In genomic region chr2:172084734-172085459, GRCh38 we compare ENCODE assay signal across 1 cellular context.
TF ChIP-seq lines count a peak whose summit lies in the region.

No MANE protein-coding gene starts in this region.

TF ChIP-seq in HepG2, 621 proteins besides CTCF, POLR2A, EP300 and RAD21 (continued from another document and continues in another):
- peak; percentile 53; the same call in 1 of the 2 replicates for TF ChIP-seq IRF9 (CRISPR knock-in tag; IDR thresholded peaks at IDR 0.05; ENCODE audit: borderline replicate concordance)
- TF ChIP-seq RFX1 (IDR thresholded peaks at IDR 0.05) = no peak
- 0 out of 2 replicates have a peak, but pooled peaks have one; percentile 13 for TF ChIP-seq MTF1 (CRISPR knock-in tag; IDR thresholded peaks at IDR 0.05)
- no peak for TF ChIP-seq ZNF879 (CRISPR knock-in tag; IDR thresholded peaks at IDR 0.05)
- TF ChIP-seq BATF2 (CRISPR knock-in tag; IDR thresholded peaks at IDR 0.05) = no peak
- TF ChIP-seq FOSL2 (CRISPR knock-in tag; IDR thresholded peaks at IDR 0.05) = no peak; the same call in 1 of the 2 replicates
- no peak for TF ChIP-seq CAMTA2 (CRISPR knock-in tag; IDR thresholded peaks at IDR 0.05; ENCODE audit: borderline replicate concordance)
- TF ChIP-seq HNF4G (IDR thresholded peaks at IDR 0.05; ENCODE audit: borderline replicate concordance, low read depth, low read length) = no peak
- no peak for TF ChIP-seq HNF4G (CRISPR knock-in tag; IDR thresholded peaks at IDR 0.05; ENCODE audit: borderline replicate concordance, low read depth)
- TF ChIP-seq GATA4 (IDR thresholded peaks at IDR 0.05; ENCODE audit: borderline replicate concordance, low read depth) = no peak
- no peak for TF ChIP-seq PREB (CRISPR knock-in tag; IDR thresholded peaks at IDR 0.05)
- TF ChIP-seq MEF2D (CRISPR knock-in tag; IDR thresholded peaks at IDR 0.05) = no peak
- no peak for TF ChIP-seq AHR (CRISPR knock-in tag; IDR thresholded peaks at IDR 0.05)
- peak; percentile 54; the same call in 1 of the 2 replicates for TF ChIP-seq SAP130 (CRISPR knock-in tag; IDR thresholded peaks at IDR 0.05; ENCODE audit: low read depth)
- no peak for TF ChIP-seq PAF1 (CRISPR knock-in tag; IDR thresholded peaks at IDR 0.05)
- TF ChIP-seq ZNF20 (CRISPR knock-in tag; IDR thresholded peaks at IDR 0.05) = no peak
- TF ChIP-seq ZNF547 (CRISPR knock-in tag; IDR thresholded peaks at IDR 0.05) = no peak
- 0 out of 2 replicates have a peak, but pooled peaks have one; percentile 73 for TF ChIP-seq MXD1 (CRISPR knock-in tag; IDR thresholded peaks at IDR 0.05)
- 0 out of 2 replicates have a peak, but pooled peaks have one; percentile 13 for TF ChIP-seq ATF6 (CRISPR knock-in tag; conservative IDR thresholded peaks at IDR 0.05)
- TF ChIP-seq ZNF496 (CRISPR knock-in tag; IDR thresholded peaks at IDR 0.05; ENCODE audit: insufficient replicate concordance) = no peak
- TF ChIP-seq ZNF607 (CRISPR knock-in tag; IDR thresholded peaks at IDR 0.05; ENCODE audit: borderline replicate concordance) = no peak
- peak; percentile 33; the same call in 1 of the 2 replicates for TF ChIP-seq IKZF5 (CRISPR knock-in tag; IDR thresholded peaks at IDR 0.05)
- TF ChIP-seq MED8 (CRISPR knock-in tag; IDR thresholded peaks at IDR 0.05; ENCODE audit: insufficient replicate concordance) = no peak
- TF ChIP-seq MED1 (CRISPR knock-in tag; IDR thresholded peaks at IDR 0.05) = no peak
- no peak for TF ChIP-seq KAT2B (IDR thresholded peaks at IDR 0.05; ENCODE audit: borderline replicate concordance, low read depth, low read length)
- no peak for TF ChIP-seq NFE2L2 (IDR thresholded peaks at IDR 0.05; ENCODE audit: low read length)
- TF ChIP-seq ZBTB42 (CRISPR knock-in tag; IDR thresholded peaks at IDR 0.05) = no peak
- no peak for TF ChIP-seq XBP1 (CRISPR knock-in tag; IDR thresholded peaks at IDR 0.05)
- TF ChIP-seq ZC3H4 (CRISPR knock-in tag; IDR thresholded peaks at IDR 0.05; ENCODE audit: borderline replicate concordance) = no peak
- peak; percentile 37; the same call in 1 of the 2 replicates for TF ChIP-seq HBP1 (CRISPR knock-in tag; IDR thresholded peaks at IDR 0.05; ENCODE audit: low read depth)
- TF ChIP-seq ZNF34 (CRISPR knock-in tag; IDR thresholded peaks at IDR 0.05; ENCODE audit: borderline replicate concordance) = no peak
- TF ChIP-seq LRRFIP1 (CRISPR knock-in tag; conservative IDR thresholded peaks at IDR 0.05) = no peak
- TF ChIP-seq HOXA9 (CRISPR knock-in tag; IDR thresholded peaks at IDR 0.05; ENCODE audit: borderline replicate concordance) = no peak
- no peak for TF ChIP-seq DBP (CRISPR knock-in tag; IDR thresholded peaks at IDR 0.05; ENCODE audit: not compliant biosample characterization)
- TF ChIP-seq ZBTB21 (CRISPR knock-in tag; IDR thresholded peaks at IDR 0.05) = no peak
- TF ChIP-seq HNRNPK (IDR thresholded peaks at IDR 0.05; ENCODE audit: low read depth, low read length, poor library complexity, severe bottlenecking) = peak; percentile 75
- peak; percentile 28; the same call in 1 of the 2 replicates for TF ChIP-seq ZNF704 (CRISPR knock-in tag; IDR thresholded peaks at IDR 0.05; ENCODE audit: borderline replicate concordance)
- no peak for TF ChIP-seq GLMP (CRISPR knock-in tag; IDR thresholded peaks at IDR 0.05; ENCODE audit: borderline replicate concordance)
- peak; percentile 90 for TF ChIP-seq MTERF4 (CRISPR knock-in tag; IDR thresholded peaks at IDR 0.05)
- no peak; the same call in 1 of the 2 replicates for TF ChIP-seq SOX13 (IDR thresholded peaks at IDR 0.05)
- 0 out of 4 replicates have a peak, but pooled peaks of 1 of the 2 experiments have one; percentile 9 for TF ChIP-seq SOX13 (CRISPR knock-in tag; conservative IDR thresholded peaks at IDR 0.05 in 1 of 2, IDR thresholded peaks at IDR 0.05 in 1 of 2)
- no peak for TF ChIP-seq ZNF841 (CRISPR knock-in tag; IDR thresholded peaks at IDR 0.05; ENCODE audit: borderline replicate concordance)
- TF ChIP-seq AGO1 (IDR thresholded peaks at IDR 0.05; ENCODE audit: low read depth, low read length, poor library complexity, severe bottlenecking) = no peak
- no peak for TF ChIP-seq ASH2L (IDR thresholded peaks at IDR 0.05; ENCODE audit: insufficient read length, low read depth, low read length)
- no peak for TF ChIP-seq ELF3 (CRISPR knock-in tag; IDR thresholded peaks at IDR 0.05)
- peak; percentile 51 for TF ChIP-seq ESRRA (CRISPR knock-in tag; IDR thresholded peaks at IDR 0.05; ENCODE audit: low read depth)
- no peak for TF ChIP-seq ATF4 (CRISPR knock-in tag; IDR thresholded peaks at IDR 0.05)
- TF ChIP-seq REPIN1 (CRISPR knock-in tag; IDR thresholded peaks at IDR 0.05; ENCODE audit: borderline replicate concordance, low read depth) = no peak
